10 cellular contexts compared by ENCODE assay signal in genomic region chr1:160438320-160438918, GRCh38. TPM values are rescaled to one million over a fixed set of nuclear protein-coding genes. Genes with fewer than 3 reads are reported as not detected.
DNase-seq lines count a peak whose midpoint lies in the region; ATAC-seq and TF ChIP-seq lines count a peak whose summit lies in the region.
"Had no signal": no experiment of that assay in that cellular context is flagged by ENCODE, and none has a peak within 500 bp of the region (broad histone marks: within the 10 kb centered on the region; RNA-seq: fewer than 3 reads in every experiment).

No MANE protein-coding gene starts in this region.

- peaks cover 12% of the 10 kb centered on the region for H3K36me3 Mint-ChIP-seq in activated naive CD4-positive, alpha-beta T cell treated with anti-CD3 and anti-CD28 coated beads, Interleukin-2, amount 10 ng/mL, durations not matched to agents 7 days and 5 days
- H3K36me3 Mint-ChIP-seq in endodermal cell (ENCODE audit: low read depth), result no peaks in the 10 kb centered on the region

- H3K27me3 ChIP-seq in PC-3 (ENCODE audit: low read length) (peaks cover 59% of the 10 kb centered on the region), endodermal cell (ENCODE audit: control insufficient read depth, insufficient read depth, low read length, poor library complexity, severe bottlenecking) (no peaks in the 10 kb centered on the region), thymus (ENCODE audit: control insufficient read depth, insufficient read depth) (no peaks in the 10 kb centered on the region)

- no peaks in the 10 kb centered on the region for H3K27me3 Mint-ChIP-seq in activated naive CD4-positive, alpha-beta T cell treated with anti-CD3 and anti-CD28 coated beads, Interleukin-2, amount 10 ng/mL, durations not matched to agents 7 days and 5 days
- no peaks in the 10 kb centered on the region for H3K27me3 Mint-ChIP-seq in endodermal cell (ENCODE audit: insufficient read depth)

- DNase-seq in activated naive CD4-positive, alpha-beta T cell treated with anti-CD3 and anti-CD28 coated beads, Interleukin-2, amount 10 ng/mL, durations not matched to agents 7 days and 5 days, result no peak
- DNase-seq in activated naive CD4-positive, alpha-beta T cell treated with anti-CD3 and anti-CD28 coated beads, Interleukin-2, amount 50 U/mL, for 16 hours, result no peak
- DNase-seq in PC-3 (no peak), endodermal cell (no peak), NCI-H1105 (lab: John Stamatoyannopoulos, UW) (no peak), NK-92 (lab: John Stamatoyannopoulos, UW; ENCODE audit: unreplicated experiment) (no peak)
- DNase-seq: glutamatergic neuron; stimulated activated CD4-positive, alpha-beta T cell treated with anti-CD3 and anti-CD28 coated beads, Interleukin-4, amount 100 ng/mL, for 1 hour had no signal

- H3K27ac Mint-ChIP-seq in activated naive CD4-positive, alpha-beta T cell treated with anti-CD3 and anti-CD28 coated beads, Interleukin-2, amount 10 ng/mL, durations not matched to agents 7 days and 5 days, result peak overlapping the region; percentile 93
- peak overlapping the region; percentile 14 for H3K27ac Mint-ChIP-seq in endodermal cell

- CTCF ChIA-PET in activated naive CD4-positive, alpha-beta T cell treated with anti-CD3 and anti-CD28 coated beads, Interleukin-2, amount 10 ng/mL, durations not matched to agents 7 days and 5 days (lab: Charles Lee), result no interaction called here
- CTCF ChIA-PET in PC-3 (lab: Charles Lee), result no interaction called here

- H3K4me1 ChIP-seq in PC-3 (ENCODE audit: insufficient read depth, low read length), result no peaks in the 10 kb centered on the region
- no peaks in the 10 kb centered on the region for H3K4me1 ChIP-seq in endodermal cell (ENCODE audit: control insufficient read depth, insufficient read depth, low read length)
- peaks cover 2% of the 10 kb centered on the region for H3K4me1 ChIP-seq in thymus (ENCODE audit: control insufficient read depth, insufficient read depth, low read length)

- H3K9me3 Mint-ChIP-seq in activated naive CD4-positive, alpha-beta T cell treated with anti-CD3 and anti-CD28 coated beads, Interleukin-2, amount 10 ng/mL, durations not matched to agents 7 days and 5 days, result peaks cover 18% of the 10 kb centered on the region
- H3K9me3 Mint-ChIP-seq in endodermal cell, result peaks cover 2% of the 10 kb centered on the region

- H3K79me2 ChIP-seq in PC-3 (ENCODE audit: low read length), result no peaks in the 10 kb centered on the region

- H2AFZ ChIP-seq in PC-3 (ENCODE audit: low read length), result no peak overlapping the region; the same call in 1 of the 2 replicates

- intact Hi-C loops in PC-3 (cut with micrococcal nuclease), result no loop called here

- H3K27ac ChIP-seq in PC-3 (ENCODE audit: low read length) (no peak overlapping the region), endodermal cell (ENCODE audit: low read depth, low read length) (no peak overlapping the region), thymus (ENCODE audit: low read depth) (peak overlapping the region; percentile 36)

- no peaks in the 10 kb centered on the region for H3K9me3 ChIP-seq in PC-3 (ENCODE audit: low read length)
- H3K9me3 ChIP-seq in endodermal cell (ENCODE audit: control insufficient read depth, low read length), result peaks cover 9% of the 10 kb centered on the region
- H3K9me3 ChIP-seq in thymus (ENCODE audit: control insufficient read depth), result no peaks in the 10 kb centered on the region

- H3K4me3 Mint-ChIP-seq in activated naive CD4-positive, alpha-beta T cell treated with anti-CD3 and anti-CD28 coated beads, Interleukin-2, amount 10 ng/mL, durations not matched to agents 7 days and 5 days, result peak overlapping the region; percentile 59
- no peak overlapping the region for H3K4me3 Mint-ChIP-seq in endodermal cell

- H3K36me3 ChIP-seq in PC-3 (ENCODE audit: low read depth, low read length), result no peaks in the 10 kb centered on the region
- no peaks in the 10 kb centered on the region for H3K36me3 ChIP-seq in endodermal cell (ENCODE audit: control insufficient read depth, insufficient read depth, low read length)
- H3K36me3 ChIP-seq in thymus (ENCODE audit: control insufficient read depth, insufficient read depth), result no peaks in the 10 kb centered on the region

- H4K20me1 ChIP-seq in PC-3 (ENCODE audit: low read length), result no peaks in the 10 kb centered on the region

- H3K9me2 ChIP-seq in PC-3 (replicated peaks; ENCODE audit: low read length), result no peaks in the 10 kb centered on the region

- H3K4me1 Mint-ChIP-seq in activated naive CD4-positive, alpha-beta T cell treated with anti-CD3 and anti-CD28 coated beads, Interleukin-2, amount 10 ng/mL, durations not matched to agents 7 days and 5 days, result peaks cover 40% of the 10 kb centered on the region
- H3K4me1 Mint-ChIP-seq in endodermal cell, result no peaks in the 10 kb centered on the region

- H3K4me3 ChIP-seq in PC-3 (ENCODE audit: low read length) (peak overlapping the region; percentile 17; the same call in 1 of the 2 replicates), endodermal cell (ENCODE audit: low read length) (no peak overlapping the region), thymus (ENCODE audit: low read length) (peak overlapping the region; percentile 32)

- ATAC-seq in PC-3 (no peak), HG03025 (IDR thresholded peaks at IDR 0.05; ENCODE audit: low FRiP score, unreplicated experiment) (no peak)

- no peaks in the 10 kb centered on the region for H3F3A ChIP-seq in PC-3 (ENCODE audit: low read length, unreplicated experiment)

- peak overlapping the region; percentile 52 for H3K4me2 ChIP-seq in PC-3 (ENCODE audit: low read length)

- H3K9ac ChIP-seq in PC-3 (ENCODE audit: low read length), result no peak overlapping the region
- H3K9ac ChIP-seq in endodermal cell (ENCODE audit: extremely low read depth, low read length, poor library complexity, severe bottlenecking), result no peak overlapping the region

- TF ChIP-seq CTCF in PC-3 (conservative IDR thresholded peaks at IDR 0.05; ENCODE audit: low read depth, low read length), result no peak
- no peak for TF ChIP-seq CTCF in endodermal cell (conservative IDR thresholded peaks at IDR 0.05)

- 92 to 96% methylated on average over 2 to 4 of the region's 4 CpGs for WGBS in endodermal cell (ENCODE audit: insufficient coverage in 1 of 2, insufficient read length in 1 of 2), 2 experiments
- WGBS in thymus, result 90% methylated on average over 4 of the region's 4 CpGs

- no TSS peak for BruUV-seq in PC-3 (replicated peaks; lab: Mats Ljungman, UMichigan)

- POLR2A ChIA-PET in PC-3 (lab: Charles Lee; ENCODE audit: unreplicated experiment), result no interaction called here

RNA-seq across cellular contexts. Expression of gene VANGL2, which starts 38.1 kb away (rescaled TPM):
- 0.06 and 0.44 TPM in 2 replicates for total RNA-seq in PC-3 (2014; rRNA removed)
- total RNA-seq in endodermal cell, result 10 to 100 TPM; 62.5 to 67.5 TPM
- 144 TPM for polyA plus RNA-seq in endodermal cell (2013, experiment 1 of 2)
- polyA plus RNA-seq in endodermal cell (2013, experiment 2 of 2), result 124 TPM
- 5.6 TPM for polyA plus RNA-seq in thymus

Comparison
In these comparisons a context has a peak if more than half of its experiments do, and no peak if none do; other contexts are left out.
1. RNA of gene VANGL2, which starts 38.1 kb away (total RNA-seq): 62.5 to 67.5 TPM in endodermal cell; 0.06 to 0.44 TPM in PC-3; every median in the first group is over 10 times any median in the second.